ENCODE assay signal across 8 cellular contexts in genomic region chrX:68599256-68600152, GRCh38. TPM values are rescaled to one million over a fixed set of nuclear protein-coding genes. Genes with fewer than 3 reads are reported as not detected.
DNase-seq lines count a peak whose midpoint lies in the region; ATAC-seq, FAIRE-seq and TF ChIP-seq lines count a peak whose summit lies in the region.

No MANE protein-coding gene starts in this region.

- no peak for TF ChIP-seq POLR2A in GM12891 (IDR thresholded peaks at IDR 0.05; ENCODE audit: low read depth, low read length)

- DNase-seq in AG04449 (ENCODE audit: low read depth, low spot score), result no peak
- no peak for DNase-seq in GM12891 (ENCODE audit: insufficient read length, low spot score)
- DNase-seq in kidney epithelial cell (ENCODE audit: low read depth), result no peak
- DNase-seq in activated CD4-positive, CD25-positive, alpha-beta regulatory T cell treated with anti-CD3 and anti-CD28 coated beads, Interleukin-2, amount 50 U/mL, for 72 hours, result no peak
- DNase-seq in NCI-H345 treated with DMSO at 0.1 percent for 48 hours (lab: John Stamatoyannopoulos, UW; ENCODE audit: unreplicated experiment), result no peak
- DNase-seq in activated T-cell treated with anti-CD3 and anti-CD28 coated beads, Interleukin-2, amount 50 U/mL, for 1 hour, result no peak

- CTCF ChIA-PET in AG04449 (lab: Yijun Ruan, JAX), result interaction anchor here (0.7 to 4.1 kb wide), 18 partner anchors 9 to 208 kb away, joined by 3 to 34 read pairs (median 4); no protein-coding TSS in a partner anchor

- H3K27ac ChIP-seq in VCaP, result no peak overlapping the region

- H3K36me3 ChIP-seq in kidney epithelial cell (ENCODE audit: control insufficient read depth, insufficient read depth, low read length), result no peaks in the 10 kb centered on the region

- POLR2A ChIA-PET in AG04449 (lab: Yijun Ruan, JAX), result interaction anchor here (0.6 kb wide), 1 partner anchor 13 kb away, joined by 4 read pairs; no protein-coding TSS in a partner anchor

- no peaks in the 10 kb centered on the region for H3K27me3 ChIP-seq in kidney epithelial cell (ENCODE audit: control insufficient read depth, insufficient read depth, low read length)

- peak; percentile 29 for TF ChIP-seq CTCF in AG04449 (IDR thresholded peaks at IDR 0.05; ENCODE audit: insufficient read depth, low read length, missing control alignments)
- peak; percentile 66 for TF ChIP-seq CTCF in VCaP (conservative IDR thresholded peaks at IDR 0.05)
- TF ChIP-seq CTCF in kidney epithelial cell (IDR thresholded peaks at IDR 0.05; ENCODE audit: insufficient read depth, low read length, poor library complexity, severe bottlenecking), result peak; percentile 57

- no peak overlapping the region for H3K4me3 ChIP-seq in AG04449 (ENCODE audit: low read depth, low read length)
- no peak overlapping the region for H3K4me3 ChIP-seq in kidney epithelial cell (ENCODE audit: low read depth, low read length)

- ATAC-seq in GM21619 (IDR thresholded peaks at IDR 0.05; ENCODE audit: unreplicated experiment), result no peak

- FAIRE-seq in GM12891 (lab: Jason Lieb, UNC), result peak; percentile 16

TF ChIP-seq in GM12891, 5 proteins besides CTCF, POLR2A, EP300 and RAD21:
- no peak for TF ChIP-seq SPI1 (IDR thresholded peaks at IDR 0.05; ENCODE audit: low read depth, low read length)
- TF ChIP-seq POLR2AphosphoS5 (IDR thresholded peaks at IDR 0.05; ENCODE audit: low read depth, low read length), result no peak
- TF ChIP-seq PAX5 (IDR thresholded peaks at IDR 0.05; ENCODE audit: insufficient read depth, low read length, severe bottlenecking), result no peak
- TF ChIP-seq POU2F2 (IDR thresholded peaks at IDR 0.05; ENCODE audit: low read depth, low read length), result no peak
- no peak for TF ChIP-seq TAF1 (IDR thresholded peaks at IDR 0.05; ENCODE audit: low read depth, low read length)

RNA-seq across cellular contexts. Expression of gene STARD8, which starts 48.0 kb away (rescaled TPM):
- 0.03 TPM for polyA plus RNA-seq in GM12891 (2012; ENCODE audit: low read depth, missing spikeins)
- 1.8 and 2.7 TPM in 2 replicates for total RNA-seq in kidney epithelial cell
